26 cellular contexts compared by ENCODE assay signal in the genomic region with DNA sequence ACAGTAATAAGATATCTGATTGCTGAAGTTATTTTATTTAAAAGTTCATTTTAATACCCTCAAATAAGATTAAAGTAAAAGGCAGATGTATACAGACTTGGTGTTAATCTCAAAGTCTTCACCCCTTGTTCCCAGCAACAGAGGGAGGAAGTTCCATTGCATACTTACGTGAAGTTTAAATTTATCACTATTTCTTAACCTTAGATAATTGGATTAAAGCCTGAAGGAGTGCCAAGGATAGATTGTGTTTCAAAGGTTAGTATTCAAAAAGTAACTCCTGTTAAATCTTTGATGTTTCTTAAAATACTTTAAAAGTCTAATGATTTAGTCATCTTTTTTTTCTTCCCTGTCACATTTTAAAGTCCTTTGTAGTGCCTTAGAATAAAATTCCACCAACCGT. TPM values are rescaled to one million over a fixed set of nuclear protein-coding genes. Genes with fewer than 3 reads are reported as not detected.
DNase-seq lines count a peak whose midpoint lies in the region; ATAC-seq and FAIRE-seq lines count a peak whose summit lies in the region.
"Had no signal": no experiment of that assay in that cellular context is flagged by ENCODE, and none has a peak within 500 bp of the region (broad histone marks: within the 10 kb centered on the region; RNA-seq: fewer than 3 reads in every experiment).

No MANE protein-coding gene starts in this region.

- no peak overlapping the region for H3K4me3 ChIP-seq in small intestine (ENCODE audit: low read depth in 1 of 2, low read length in 2 of 2)
- H3K4me3 ChIP-seq: PC-9 had no signal

- DNase-seq in NCI-H82 (lab: John Stamatoyannopoulos, UW), result peak; percentile 34
- DNase-seq in amniotic epithelial cell (ENCODE audit: low read depth), result peak; percentile 80
- peak; percentile 34 for DNase-seq in iris pigment epithelial cell (ENCODE audit: low read depth)
- DNase-seq in small intestine, result peak; percentile 26
- no peak for DNase-seq in NCI-H2081 (lab: John Stamatoyannopoulos, UW)
- no peak for DNase-seq in amygdala (lab: John Stamatoyannopoulos, UW)
- DNase-seq: AML-193; C1 segment of cervical spinal cord; CD8-positive, alpha-beta memory T cell; DMS53; EL; GF-D8; MV-4-11; NCI-H1105 treated with DMSO at 0.1 percent for 48 hours; NCI-H2029 treated with DMSO at 0.1 percent for 48 hours; NCI-H2171; NCI-H345; NCI-H524; PC-9; SIG-M5 had no signal

- H3K27me3 ChIP-seq in small intestine (ENCODE audit: control insufficient read depth in 2 of 2, insufficient read depth in 2 of 2, low read length in 2 of 2), result no peaks in the 10 kb centered on the region

- H3K36me3 ChIP-seq in small intestine (ENCODE audit: control insufficient read depth in 2 of 2, insufficient read depth in 2 of 2, low read length in 2 of 2), result peaks cover 0 to 13% of the 10 kb centered on the region in 2 donors

- H3K27ac ChIP-seq in small intestine (ENCODE audit: low read depth in 1 of 2, low read length in 1 of 2), result no peak overlapping the region
- H3K27ac ChIP-seq: PC-9, RWPE1 had no signal

- 34 to 72% (median 50%) methylated on average over 2 of the region's 2 CpGs for WGBS in small intestine, 3 donors

- no peaks in the 10 kb centered on the region for H3K9me3 ChIP-seq in small intestine (ENCODE audit: control insufficient read depth, low read depth)

- ATAC-seq in HG03565 (IDR thresholded peaks at IDR 0.05; ENCODE audit: unreplicated experiment), result no peak
- ATAC-seq: HCT116 had no signal

- no peak for FAIRE-seq in small intestine (lab: Jason Lieb, UNC)
- FAIRE-seq: D721Med, GM19239, H1 had no signal

- no peaks in the 10 kb centered on the region for H3K4me1 ChIP-seq in small intestine (ENCODE audit: control insufficient read depth in 2 of 2, insufficient read depth in 1 of 2, low read depth in 1 of 2, low read length in 1 of 2)

RNA-seq across cellular contexts. Expression of a gene that starts 39.3 kb away (rescaled TPM):
- 100 to 1,000 TPM; 174 to 308 (median 207) TPM for polyA plus RNA-seq in small intestine

Comparison
In these comparisons a context has a peak if more than half of its experiments do, and no peak if none do; other contexts are left out.
1. DNase-seq: peak in NCI-H82 (single experiment), amniotic epithelial cell (single experiment), iris pigment epithelial cell (single experiment) and small intestine (single experiment); none in NCI-H2081 (0 of 2) and amygdala (0 of 56).